ENCODE assay signal across 21 cellular contexts in genomic region chr4:30946288-30946687, GRCh38.
"Had no signal": no experiment of that assay in that cellular context is flagged by ENCODE, and none has a peak within 500 bp of the region (broad histone marks: within the 10 kb centered on the region; RNA-seq: fewer than 3 reads in every experiment).

No MANE protein-coding gene starts in this region.

- ATAC-seq: activated CD8-positive, alpha-beta T cell treated with anti-CD3 and anti-CD28 coated beads for 36 hours; activated naive CD8-positive, alpha-beta T cell treated with anti-CD3 and anti-CD28 coated beads, Interleukin-2, amount 50 U/mL, for 24 hours; activated T-cell treated with anti-CD3 and anti-CD28 coated beads, Interleukin-2, amount 50 U/mL, for 4 hours; esophagus mucosa; psoas muscle; stimulated activated naive CD8-positive, alpha-beta T cell treated with anti-CD3 and anti-CD28 coated beads, Interleukin-15, Interleukin-2, amounts not matched to agents 100 U/mL and 50 U/mL, for 24 hours; T-helper 17 cell; WTC11 had no signal

- H3K79me2 ChIP-seq: parathyroid adenoma had no signal

- DNase-seq: activated CD4-positive, alpha-beta T cell treated with anti-CD3 and anti-CD28 coated beads, Interleukin-2, amount 50 U/mL, for 1 hour; activated CD8-positive, alpha-beta T cell treated with anti-CD3 and anti-CD28 coated beads for 36 hours; activated naive CD8-positive, alpha-beta T cell treated with anti-CD3 and anti-CD28 coated beads, Interleukin-2, amount 50 U/mL, for 24 hours; activated T-cell treated with anti-CD3 and anti-CD28 coated beads, Interleukin-2, amount 50 U/mL, for 4 hours; amygdala; effector CD8-positive, alpha-beta T cell; foreskin fibroblast; mesenchymal stem cell; mucosa of descending colon; nucleus accumbens; psoas muscle; stimulated activated CD4-positive, alpha-beta T cell treated with anti-CD3 and anti-CD28 coated beads, Interleukin-4, amount 100 ng/mL, for 1 hour; stimulated activated naive CD8-positive, alpha-beta T cell treated with anti-CD3 and anti-CD28 coated beads, Interleukin-15, Interleukin-2, amounts not matched to agents 100 U/mL and 50 U/mL, for 24 hours; T-helper 17 cell; T1000; uterus had no signal

- H3K27ac ChIP-seq: breast epithelium, parathyroid adenoma, psoas muscle, uterus had no signal

- H3K4me3 ChIP-seq: breast epithelium, mucosa of descending colon, psoas muscle, uterus had no signal

- H3K27me3 ChIP-seq: breast epithelium, heart left ventricle, uterus had no signal

- H3K9me3 ChIP-seq: breast epithelium, heart left ventricle, mucosa of descending colon, psoas muscle, uterus had no signal

- H3K36me3 ChIP-seq: breast epithelium, heart left ventricle, uterus had no signal

- H3K9ac ChIP-seq: parathyroid adenoma had no signal

- H3K4me1 ChIP-seq: breast epithelium, parathyroid adenoma, psoas muscle, uterus had no signal
